8 cellular contexts compared by ENCODE assay signal in genomic region chr1:180863158-180863775, GRCh38. TPM values are rescaled to one million over a fixed set of nuclear protein-coding genes. Genes with fewer than 3 reads are reported as not detected.
A peak's percentile ranks its signal among the peaks of the same experiment; 100 is the strongest.
DNase-seq lines count a peak whose midpoint lies in the region; ATAC-seq, FAIRE-seq and TF ChIP-seq lines count a peak whose summit lies in the region.

No MANE protein-coding gene starts in this region.

- FAIRE-seq in bronchial epithelial cell (lab: Jason Lieb, UNC), result no peak
- peak; percentile 64 for FAIRE-seq in HepG2 (lab: Jason Lieb, UNC)

- H3K4me3 ChIP-seq in HAP-1, result no peak overlapping the region
- no peak overlapping the region for H3K4me3 ChIP-seq in bronchial epithelial cell (ENCODE audit: low read depth, low read length)
- H3K4me3 ChIP-seq in HepG2 (replicated peaks in 1 of 3; ENCODE audit: insufficient read depth in 1 of 3, low read depth in 2 of 3, low read length in 3 of 3), result no peak overlapping the region
- no peak overlapping the region for H3K4me3 ChIP-seq in vagina

- H3K27me3 Mint-ChIP-seq in Calu3 (ENCODE audit: unreplicated experiment), result no peaks in the 10 kb centered on the region

- POLR2A ChIA-PET in HepG2 (lab: Yijun Ruan, JAX), result interaction anchor here (1.5 kb wide), 2 partner anchors 277 to 347 kb away, joined by 4 read pairs; no protein-coding TSS in a partner anchor

- no peaks in the 10 kb centered on the region for H4K20me1 ChIP-seq in HepG2 (ENCODE audit: insufficient read depth, low read length)

- peak; percentile 73 for TF ChIP-seq RAD21 in HepG2 (CRISPR knock-in tag; IDR thresholded peaks at IDR 0.05)

- H3K27me3 ChIP-seq in HAP-1 (ENCODE audit: low read depth) (no peaks in the 10 kb centered on the region), bronchial epithelial cell (ENCODE audit: control insufficient read depth, insufficient read depth, low read length) (no peaks in the 10 kb centered on the region), HepG2 (ENCODE audit: control insufficient read depth in 1 of 2, insufficient read depth in 2 of 2, low read length in 2 of 2) (no peaks in the 10 kb centered on the region), vagina (no peaks in the 10 kb centered on the region)

- no peak overlapping the region for H3K27ac ChIP-seq in HepG2 (ENCODE audit: extremely low read length, insufficient read depth, low read length)
- H3K27ac ChIP-seq in vagina, result no peak overlapping the region

- H3K9me3 ChIP-seq in HAP-1 (no peaks in the 10 kb centered on the region), HepG2 (ENCODE audit: low read length) (no peaks in the 10 kb centered on the region), vagina (no peaks in the 10 kb centered on the region)

- H3K36me3 ChIP-seq in HAP-1 (replicated peaks) (no peaks in the 10 kb centered on the region), bronchial epithelial cell (ENCODE audit: control insufficient read depth, insufficient read depth, low read length) (no peaks in the 10 kb centered on the region), HepG2 (replicated peaks in 1 of 2; ENCODE audit: control insufficient read depth in 1 of 2, insufficient read depth in 2 of 2, low read length in 2 of 2) (no peaks in the 10 kb centered on the region), vagina (peaks cover 0 to 8% of the 10 kb centered on the region in 2 donors)

- DNase-seq in Calu3, result peak; percentile 52
- DNase-seq in HAP-1 (ENCODE audit: low spot score in 2 of 2), result peak; percentile 54 to 61
- DNase-seq in NCI-H69 (lab: John Stamatoyannopoulos, UW), result peak; percentile 68
- DNase-seq in bronchial epithelial cell (ENCODE audit: low read depth), result peak; percentile 61
- DNase-seq in HepG2 (ENCODE audit: low spot score), result peak; percentile 31
- no peak for DNase-seq in vagina (ENCODE audit: extremely low spot score in 2 of 2)

- H3K27ac Mint-ChIP-seq in Calu3 (ENCODE audit: unreplicated experiment), result no peak overlapping the region

- TF ChIP-seq EP300 in HepG2 (IDR thresholded peaks at IDR 0.05; ENCODE audit: low read depth in 2 of 2, low read length in 2 of 2) (no peak), HepG2 (CRISPR knock-in tag; IDR thresholded peaks at IDR 0.05; ENCODE audit: borderline replicate concordance) (no peak)

- no peaks in the 10 kb centered on the region for H3K36me3 Mint-ChIP-seq in Calu3 (ENCODE audit: insufficient read depth, unreplicated experiment)

- no TSS peak for BruUV-seq in Calu3 (replicated peaks; lab: Mats Ljungman, UMichigan)
- BruUV-seq in HepG2 (replicated peaks; lab: Mats Ljungman, UMichigan), result no TSS peak

- intact Hi-C loops in Calu3 (cut with micrococcal nuclease; ENCODE audit: unreplicated experiment) (loop anchor here (5.0 kb wide), 3 partner anchors 86 to 331 kb away; partner anchors contain the start of gene XPR1), HepG2 (cut with micrococcal nuclease; ENCODE audit: unreplicated experiment) (loop anchor here (5.0 kb wide), 4 partner anchors 86 to 346 kb away; partner anchors contain the start of gene XPR1), vagina (cut with DNase I) (loop anchor here (10.0 kb wide), 1 partner anchor 328 kb away; no protein-coding TSS in a partner anchor)

- no peak overlapping the region for H3K4me3 Mint-ChIP-seq in Calu3 (ENCODE audit: low read depth, unreplicated experiment)

- H3K4me1 Mint-ChIP-seq in Calu3 (ENCODE audit: low read depth, unreplicated experiment), result peaks cover 8% of the 10 kb centered on the region

- no peaks in the 10 kb centered on the region for H3K79me2 ChIP-seq in HepG2 (ENCODE audit: insufficient read depth, low read length)

- in situ Hi-C loops in HAP-1 (cut with MboI; ENCODE audit: low sequenced_read_pairs), result loop anchor here (25.0 kb wide), 1 partner anchor 226 kb away; the partner anchor contains the start of gene XPR1
- in situ Hi-C loops in HepG2 (cut with HindIII; ENCODE audit: extremely low pct_ligation_motif_present, low pct_unique_long_range_greater_than_20kb), result loop anchor here (5.0 kb wide), 1 partner anchor 346 kb away; no protein-coding TSS in a partner anchor

- no peak overlapping the region for H3K4me2 ChIP-seq in HepG2 (ENCODE audit: low read depth, low read length)

- H3K9ac ChIP-seq in HepG2 (ENCODE audit: insufficient read depth, low read depth, low read length), result no peak overlapping the region

- TF ChIP-seq POLR2A in HepG2 (IDR thresholded peaks at IDR 0.05; ENCODE audit: insufficient read depth in 1 of 2, low read depth in 2 of 2, low read length in 2 of 2) (no peak), vagina (IDR thresholded peaks at IDR 0.05) (no peak), GM18505 (IDR thresholded peaks at IDR 0.05; ENCODE audit: borderline replicate concordance, extremely low read depth, insufficient read depth, insufficient read length) (no peak)

- 32% methylated on average over 6 of the region's 6 CpGs for WGBS in HepG2 (ENCODE audit: low lambda C conversion rate)

- TF ChIP-seq CTCF in Calu3 (IDR thresholded peaks at IDR 0.05; ENCODE audit: unreplicated experiment), result peak; percentile 48
- TF ChIP-seq CTCF in bronchial epithelial cell (IDR thresholded peaks at IDR 0.05; ENCODE audit: insufficient read depth, low read length, severe bottlenecking), result peak; percentile 34
- TF ChIP-seq CTCF in HepG2 (CRISPR knock-in tag; IDR thresholded peaks at IDR 0.05), result peak; percentile 76
- peak; percentile 59 to 66 (median 60) for TF ChIP-seq CTCF in vagina (IDR thresholded peaks at IDR 0.05)

- peaks cover 18% of the 10 kb centered on the region for H3K4me1 ChIP-seq in HAP-1
- no peaks in the 10 kb centered on the region for H3K4me1 ChIP-seq in HepG2 (ENCODE audit: insufficient read depth, low read length)
- no peaks in the 10 kb centered on the region for H3K4me1 ChIP-seq in vagina

- no peaks in the 10 kb centered on the region for H3K9me3 Mint-ChIP-seq in Calu3 (ENCODE audit: low read depth, unreplicated experiment)

- no peak overlapping the region for H2AFZ ChIP-seq in HepG2 (ENCODE audit: low read length)

- CTCF ChIA-PET in Calu3 (lab: Charles Lee), result interaction anchor here (0.6 to 2.9 kb wide), 4 partner anchors 20 to 348 kb away, joined by 3 to 25 read pairs (median 4); no protein-coding TSS in a partner anchor
- CTCF ChIA-PET in HepG2 (lab: Yijun Ruan, JAX; ENCODE audit: low intra/inter-chr PET ratio, low total read pairs), result interaction anchor here (0.6 to 3.2 kb wide), 5 partner anchors 85 to 348 kb away, joined by 3 to 31 read pairs (median 6); no protein-coding TSS in a partner anchor

- ATAC-seq in HepG2, result no peak
- no peak for ATAC-seq in GM18505 (IDR thresholded peaks at IDR 0.05; ENCODE audit: unreplicated experiment)
- no peak for ATAC-seq in GM18873 (IDR thresholded peaks at IDR 0.05; ENCODE audit: low FRiP score, unreplicated experiment)

TF ChIP-seq in HepG2, 621 proteins besides CTCF, POLR2A, EP300 and RAD21:
- peak; percentile 87 for TF ChIP-seq STAG1 (CRISPR knock-in tag; IDR thresholded peaks at IDR 0.05)
- TF ChIP-seq TEAD3 (CRISPR knock-in tag; optimal IDR thresholded peaks at IDR 0.05; ENCODE audit: borderline replicate concordance), result peak; percentile 23
- TF ChIP-seq TIGD3 (CRISPR knock-in tag; IDR thresholded peaks at IDR 0.05; ENCODE audit: borderline replicate concordance), result no peak
- TF ChIP-seq HNRNPUL1 (IDR thresholded peaks at IDR 0.05; ENCODE audit: low read depth, low read length), result no peak
- TF ChIP-seq SMC3 (IDR thresholded peaks at IDR 0.05; ENCODE audit: low read length), result peak; percentile 80

RNA-seq across cellular contexts. Expression of gene KIAA1614, which starts 49.4 kb away (rescaled TPM):
- total RNA-seq in Calu3 (2022) (0.19 and 0.27 TPM in 2 replicates), bronchial epithelial cell (0.38 and 0.79 TPM in 2 replicates), HepG2 (2016; rRNA removed; fragmentation: Illumina TruSeq; extraction: Trizol) (0.32 and 0.77 TPM in 2 replicates), vagina (13.0 TPM)
- total RNA-seq in HepG2 (2016; cell fraction: cytosol; rRNA removed; fragmentation: Illumina TruSeq; extraction: Trizol; ENCODE audit: low read depth), result 0.10 TPM in 1 of 2 replicates, not detected in the other
- 0.16 and 0.17 TPM in 2 replicates for total RNA-seq in HepG2 (2016; cell fraction: insoluble cytoplasmic fraction; rRNA removed; fragmentation: Illumina TruSeq; extraction: Trizol)
- 0.46 and 0.52 TPM in 2 replicates for total RNA-seq in HepG2 (2016; cell fraction: membrane; rRNA removed; fragmentation: Illumina TruSeq; extraction: Trizol)
- total RNA-seq in HepG2 (2016; cell fraction: nucleus; rRNA removed; fragmentation: Illumina TruSeq; extraction: Trizol), result 0.43 and 0.81 TPM in 2 replicates
- polyA plus RNA-seq in HepG2 (2011; rRNA removed), result 0.12 and 0.15 TPM in 2 replicates
- 0.27 TPM in 2 replicates for polyA plus RNA-seq in HepG2 (2011; cell fraction: cytosol; rRNA removed)
- polyA plus RNA-seq in HepG2 (2011; cell fraction: nucleus; rRNA removed), result 0.16 and 0.48 TPM in 2 replicates
- 0.40 and 0.48 TPM in 2 replicates for polyA plus RNA-seq in HepG2 (2012)
- 0.06 and 0.26 TPM in 2 replicates for polyA plus RNA-seq in HepG2 (2016; cell fraction: cytosol; fragmentation: Illumina TruSeq; extraction: Trizol; ENCODE audit: low read depth)
- 0.17 and 0.20 TPM in 2 replicates for polyA plus RNA-seq in HepG2 (2016; cell fraction: insoluble cytoplasmic fraction; fragmentation: Illumina TruSeq; extraction: Trizol; ENCODE audit: low read depth)
- polyA plus RNA-seq in HepG2 (2016; cell fraction: membrane; fragmentation: Illumina TruSeq; extraction: Trizol; ENCODE audit: low read depth), result 0.09 and 0.14 TPM in 2 replicates
- 0.11 and 0.16 TPM in 2 replicates for polyA plus RNA-seq in HepG2 (2016; cell fraction: nucleus; fragmentation: Illumina TruSeq; extraction: Trizol; ENCODE audit: insufficient read depth, low read depth)
- polyA minus RNA-seq in HepG2 (2011; rRNA and poly(A)+ RNA removed; ENCODE audit: low replicate concordance), result 0.44 and 0.48 TPM in 2 replicates
- not detected in 2 replicates for polyA minus RNA-seq in HepG2 (2011; cell fraction: cytosol; rRNA and poly(A)+ RNA removed)
- polyA minus RNA-seq in HepG2 (2011; cell fraction: nucleus; rRNA and poly(A)+ RNA removed), result 0.12 and 0.26 TPM in 2 replicates

Comparison
In these comparisons a context has a peak if more than half of its experiments do, and no peak if none do; other contexts are left out.
1. DNase-seq: peak in Calu3 (single experiment), HAP-1 (2 of 2), NCI-H69 (single experiment), bronchial epithelial cell (single experiment) and HepG2 (single experiment); none in vagina (0 of 2).
2. Peak in every context shown above with its lines, with median percentiles within 50 percentile points of each other: CTCF ChIP-seq.